Comparison of ENCODE assay signal across 10 cellular contexts in genomic region chr1:117753652-117754051, GRCh38.
DNase-seq lines count a peak whose midpoint lies in the region; ATAC-seq, FAIRE-seq and TF ChIP-seq lines count a peak whose summit lies in the region.
"Had no signal": no experiment of that assay in that cellular context is flagged by ENCODE, and none has a peak within 500 bp of the region (broad histone marks: within the 10 kb centered on the region; RNA-seq: fewer than 3 reads in every experiment).

No MANE protein-coding gene starts in this region.

- H2AFZ ChIP-seq in keratinocyte (ENCODE audit: control insufficient read depth, low read length): peak overlapping the region; percentile 64

- H3K9me1 ChIP-seq in keratinocyte (ENCODE audit: control insufficient read depth, extremely low read depth, insufficient read depth, low read length): no peaks in the 10 kb centered on the region

- CTCF ChIA-PET in CD4-positive, alpha-beta memory T cell (lab: Charles Lee; ENCODE audit: partially characterized antibody): interaction anchor here (0.6 to 11.6 kb wide), 53 partner anchors 8 to 686 kb away, joined by 3 to 350 read pairs (median 4); partner anchors contain the start of genes MAN1A2 and TENT5C

- no peaks in the 10 kb centered on the region for H3K36me3 ChIP-seq in WERI-Rb-1
- H3K36me3 ChIP-seq in keratinocyte (ENCODE audit: control insufficient read depth in 2 of 2, extremely low read depth in 1 of 2, insufficient read depth in 2 of 2, low read length in 2 of 2): no peaks in the 10 kb centered on the region
- no peaks in the 10 kb centered on the region for H3K36me3 ChIP-seq in CD4-positive, alpha-beta memory T cell (ENCODE audit: insufficient read depth, low read length)

- intact Hi-C loops in natural killer cell (cut with micrococcal nuclease): loop anchor here (1.0 to 5.0 kb wide), 2 partner anchors 81 to 218 kb away; no protein-coding TSS in a partner anchor
- intact Hi-C loops in activated T-helper 2 cell treated with anti-CD3 and anti-CD28 coated beads, Interferon-gamma antibody, Interleukin-2, Interleukin-4, amounts not matched to agents 10 μg/mL and 5 μg/mL and 100 μg/mL, durations not matched to agents 14 hours and 24 hours and 36 hours (cut with micrococcal nuclease): loop anchor here (2.0 to 10.0 kb wide), 2 partner anchors 219 to 389 kb away; partner anchors contain the start of gene MAN1A2
- intact Hi-C loops in CD4-positive, alpha-beta memory T cell (cut with micrococcal nuclease): loop anchor here (1.0 to 5.0 kb wide), 5 partner anchors 79 to 241 kb away; partner anchors contain the start of gene TENT5C

- peak overlapping the region; percentile 80 for H3K4me2 ChIP-seq in keratinocyte (ENCODE audit: control insufficient read depth, extremely low read depth, insufficient read depth, low read depth, low read length)

- peak overlapping the region; percentile 67 for H3K4me3 Mint-ChIP-seq in natural killer cell treated with Interleukin-12 subunit alpha and Interleukin-12 subunit beta and Interleukin-15 and Interleukin-18, amount 100 ng/mL, for 72 hours
- H3K4me3 Mint-ChIP-seq in natural killer cell: no peak overlapping the region
- H3K4me3 Mint-ChIP-seq in activated T-helper 2 cell treated with anti-CD3 and anti-CD28 coated beads, Interferon-gamma antibody, Interleukin-2, Interleukin-4, amounts not matched to agents 10 μg/mL and 5 μg/mL and 100 μg/mL, durations not matched to agents 14 hours and 24 hours and 36 hours (ENCODE audit: low read depth): no peak overlapping the region
- H3K4me3 Mint-ChIP-seq in CD4-positive, alpha-beta memory T cell: no peak overlapping the region

- H3K27me3 ChIP-seq in WERI-Rb-1 (ENCODE audit: insufficient read depth, low read depth, severe bottlenecking): no peaks in the 10 kb centered on the region
- peaks cover 3% of the 10 kb centered on the region for H3K27me3 ChIP-seq in keratinocyte (ENCODE audit: control insufficient read depth, extremely low read depth, insufficient read depth, low read length)
- peaks cover 5% of the 10 kb centered on the region for H3K27me3 ChIP-seq in CD4-positive, alpha-beta memory T cell (ENCODE audit: insufficient read depth, low read length)

- H3K27ac ChIP-seq in WERI-Rb-1: no peak overlapping the region
- no peak overlapping the region for H3K27ac ChIP-seq in keratinocyte (ENCODE audit: control insufficient read depth, insufficient read depth, low read length)
- no peak overlapping the region for H3K27ac ChIP-seq in CD4-positive, alpha-beta memory T cell (ENCODE audit: low read depth, low read length)
- H3K27ac ChIP-seq: C4-2B had no signal

- H3K9ac ChIP-seq in keratinocyte (ENCODE audit: control insufficient read depth, extremely low read depth, insufficient read depth, low read length): no peak overlapping the region

- peaks cover 37 to 44% of the 10 kb centered on the region in 2 donors for H3K27me3 Mint-ChIP-seq in natural killer cell treated with Interleukin-12 subunit alpha and Interleukin-12 subunit beta and Interleukin-15 and Interleukin-18, amount 100 ng/mL, for 72 hours
- H3K27me3 Mint-ChIP-seq in natural killer cell (ENCODE audit: low read depth in 2 of 2): peaks cover 32 to 62% of the 10 kb centered on the region in 2 donors
- H3K27me3 Mint-ChIP-seq in activated T-helper 2 cell treated with anti-CD3 and anti-CD28 coated beads, Interferon-gamma antibody, Interleukin-2, Interleukin-4, amounts not matched to agents 10 μg/mL and 5 μg/mL and 100 μg/mL, durations not matched to agents 14 hours and 24 hours and 36 hours (ENCODE audit: low read depth): peaks cover 50% of the 10 kb centered on the region
- H3K27me3 Mint-ChIP-seq in CD4-positive, alpha-beta memory T cell: peaks cover 23 to 29% of the 10 kb centered on the region in 2 donors

- DNase-seq in natural killer cell treated with Interleukin-12 subunit alpha and Interleukin-12 subunit beta and Interleukin-15 and Interleukin-18, amount 100 ng/mL, for 72 hours (ENCODE audit: low spot score): no peak
- DNase-seq in natural killer cell (no peak), WERI-Rb-1 (no peak), keratinocyte (ENCODE audit: low read depth, low spot score) (no peak), HuH-7.5 (ENCODE audit: low spot score) (no peak)
- DNase-seq in activated T-helper 2 cell treated with anti-CD3 and anti-CD28 coated beads, Interferon-gamma antibody, Interleukin-2, Interleukin-4, amounts not matched to agents 10 μg/mL and 5 μg/mL and 100 μg/mL, durations not matched to agents 14 hours and 24 hours and 36 hours (ENCODE audit: low spot score): no peak
- no peak for DNase-seq in CD4-positive, alpha-beta memory T cell

- dilution Hi-C loops in keratinocyte (cut with MboI; ENCODE audit: extremely low pct_ligation_motif_present, low sequenced_read_pairs): no loop called here

- POLR2A ChIA-PET in CD4-positive, alpha-beta memory T cell (lab: Charles Lee; ENCODE audit: partially characterized antibody): interaction anchor here (0.9 to 1.9 kb wide), 4 partner anchors 79 to 219 kb away, joined by 3 to 7 read pairs (median 4); no protein-coding TSS in a partner anchor

- peak overlapping the region; percentile 45 to 73 for H3K27ac Mint-ChIP-seq in natural killer cell treated with Interleukin-12 subunit alpha and Interleukin-12 subunit beta and Interleukin-15 and Interleukin-18, amount 100 ng/mL, for 72 hours
- H3K27ac Mint-ChIP-seq in natural killer cell: no peak overlapping the region
- no peak overlapping the region for H3K27ac Mint-ChIP-seq in activated T-helper 2 cell treated with anti-CD3 and anti-CD28 coated beads, Interferon-gamma antibody, Interleukin-2, Interleukin-4, amounts not matched to agents 10 μg/mL and 5 μg/mL and 100 μg/mL, durations not matched to agents 14 hours and 24 hours and 36 hours
- H3K27ac Mint-ChIP-seq in CD4-positive, alpha-beta memory T cell: no peak overlapping the region
- H3K27ac Mint-ChIP-seq: nephron had no signal

- no peaks in the 10 kb centered on the region for H3K9me3 ChIP-seq in WERI-Rb-1 (ENCODE audit: severe bottlenecking)
- H3K9me3 ChIP-seq in keratinocyte (ENCODE audit: control insufficient read depth, low read depth, low read length): no peaks in the 10 kb centered on the region
- H3K9me3 ChIP-seq in CD4-positive, alpha-beta memory T cell (ENCODE audit: control insufficient read depth in 1 of 2, low read length in 2 of 2): no peaks in the 10 kb centered on the region

- no peak for FAIRE-seq in keratinocyte (lab: Jason Lieb, UNC)

- peak overlapping the region; percentile 23 for H3K4me3 ChIP-seq in WERI-Rb-1 (ENCODE audit: low read depth, low read length)
- H3K4me3 ChIP-seq in keratinocyte (ENCODE audit: control insufficient read depth in 2 of 3, extremely low read depth in 1 of 3, insufficient read depth in 2 of 3, low read depth in 1 of 3, low read length in 3 of 3): peak overlapping the region in 1 of 3 experiments; percentile 49
- H3K4me3 ChIP-seq in CD4-positive, alpha-beta memory T cell (ENCODE audit: low read length in 2 of 2): no peak overlapping the region

- H4K20me1 ChIP-seq in keratinocyte (ENCODE audit: control insufficient read depth, extremely low read depth, insufficient read depth, low read length): no peaks in the 10 kb centered on the region

- TF ChIP-seq CTCF in natural killer cell (IDR thresholded peaks at IDR 0.05) (no peak), WERI-Rb-1 (IDR thresholded peaks at IDR 0.05; ENCODE audit: low read depth, low read length) (no peak), keratinocyte (optimal IDR thresholded peaks at IDR 0.05 in 1 of 3, IDR thresholded peaks at IDR 0.05 in 1 of 3, conservative IDR thresholded peaks at IDR 0.05 in 1 of 3; ENCODE audit: extremely low read depth in 1 of 3, insufficient read depth in 2 of 3, low read length in 3 of 3) (no peak)

- ATAC-seq in natural killer cell treated with Interleukin-12 subunit alpha and Interleukin-12 subunit beta and Interleukin-15 and Interleukin-18, amount 100 ng/mL, for 72 hours: peak; percentile 61 to 65
- no peak for ATAC-seq in natural killer cell
- ATAC-seq in GM21360 (IDR thresholded peaks at IDR 0.05; ENCODE audit: unreplicated experiment): no peak

- H3K36me3 Mint-ChIP-seq in natural killer cell treated with Interleukin-12 subunit alpha and Interleukin-12 subunit beta and Interleukin-15 and Interleukin-18, amount 100 ng/mL, for 72 hours: no peaks in the 10 kb centered on the region
- no peaks in the 10 kb centered on the region for H3K36me3 Mint-ChIP-seq in natural killer cell
- no peaks in the 10 kb centered on the region for H3K36me3 Mint-ChIP-seq in activated T-helper 2 cell treated with anti-CD3 and anti-CD28 coated beads, Interferon-gamma antibody, Interleukin-2, Interleukin-4, amounts not matched to agents 10 μg/mL and 5 μg/mL and 100 μg/mL, durations not matched to agents 14 hours and 24 hours and 36 hours (ENCODE audit: low read depth)
- H3K36me3 Mint-ChIP-seq in CD4-positive, alpha-beta memory T cell: no peaks in the 10 kb centered on the region

- H3K9me3 Mint-ChIP-seq in natural killer cell treated with Interleukin-12 subunit alpha and Interleukin-12 subunit beta and Interleukin-15 and Interleukin-18, amount 100 ng/mL, for 72 hours: no peaks in the 10 kb centered on the region
- H3K9me3 Mint-ChIP-seq in natural killer cell: no peaks in the 10 kb centered on the region
- no peaks in the 10 kb centered on the region for H3K9me3 Mint-ChIP-seq in activated T-helper 2 cell treated with anti-CD3 and anti-CD28 coated beads, Interferon-gamma antibody, Interleukin-2, Interleukin-4, amounts not matched to agents 10 μg/mL and 5 μg/mL and 100 μg/mL, durations not matched to agents 14 hours and 24 hours and 36 hours
- peaks cover 0 to 2% (median 0%) of the 10 kb centered on the region in 8 donors for H3K9me3 Mint-ChIP-seq in CD4-positive, alpha-beta memory T cell

- peaks cover 13 to 22% of the 10 kb centered on the region in 2 donors for H3K4me1 Mint-ChIP-seq in natural killer cell treated with Interleukin-12 subunit alpha and Interleukin-12 subunit beta and Interleukin-15 and Interleukin-18, amount 100 ng/mL, for 72 hours (ENCODE audit: low read depth in 2 of 2)
- peaks cover 6% of the 10 kb centered on the region in 2 donors for H3K4me1 Mint-ChIP-seq in natural killer cell
- H3K4me1 Mint-ChIP-seq in activated T-helper 2 cell treated with anti-CD3 and anti-CD28 coated beads, Interferon-gamma antibody, Interleukin-2, Interleukin-4, amounts not matched to agents 10 μg/mL and 5 μg/mL and 100 μg/mL, durations not matched to agents 14 hours and 24 hours and 36 hours (ENCODE audit: low read depth): peaks cover 11% of the 10 kb centered on the region
- peaks cover 4 to 5% (median 5%) of the 10 kb centered on the region in 4 donors for H3K4me1 Mint-ChIP-seq in CD4-positive, alpha-beta memory T cell

- peaks cover 13% of the 10 kb centered on the region for H3K4me1 ChIP-seq in keratinocyte (ENCODE audit: control insufficient read depth, extremely low read depth, insufficient read depth, low read length)
- H3K4me1 ChIP-seq in CD4-positive, alpha-beta memory T cell (ENCODE audit: insufficient read depth, low read length): peaks cover 7% of the 10 kb centered on the region

- H3K79me2 ChIP-seq in keratinocyte (ENCODE audit: control insufficient read depth, insufficient read depth, low read length): no peaks in the 10 kb centered on the region

Comparison
In these comparisons a context has a peak if more than half of its experiments do, and no peak if none do; other contexts are left out.
1. ATAC-seq: peak in natural killer cell treated with Interleukin-12 subunit alpha and Interleukin-12 subunit beta and Interleukin-15 and Interleukin-18, amount 100 ng/mL, for 72 hours (2 of 2); none in natural killer cell (0 of 3) and GM21360 (single experiment).
2. H3K27ac Mint-ChIP-seq: peak in natural killer cell treated with Interleukin-12 subunit alpha and Interleukin-12 subunit beta and Interleukin-15 and Interleukin-18, amount 100 ng/mL, for 72 hours (2 of 2); none in natural killer cell (0 of 2), activated T-helper 2 cell treated with anti-CD3 and anti-CD28 coated beads, Interferon-gamma antibody, Interleukin-2, Interleukin-4, amounts not matched to agents 10 μg/mL and 5 μg/mL and 100 μg/mL, durations not matched to agents 14 hours and 24 hours and 36 hours (single experiment) and CD4-positive, alpha-beta memory T cell (0 of 7).